Comparison of ENCODE assay signal across 8 cellular contexts in the genomic region with DNA sequence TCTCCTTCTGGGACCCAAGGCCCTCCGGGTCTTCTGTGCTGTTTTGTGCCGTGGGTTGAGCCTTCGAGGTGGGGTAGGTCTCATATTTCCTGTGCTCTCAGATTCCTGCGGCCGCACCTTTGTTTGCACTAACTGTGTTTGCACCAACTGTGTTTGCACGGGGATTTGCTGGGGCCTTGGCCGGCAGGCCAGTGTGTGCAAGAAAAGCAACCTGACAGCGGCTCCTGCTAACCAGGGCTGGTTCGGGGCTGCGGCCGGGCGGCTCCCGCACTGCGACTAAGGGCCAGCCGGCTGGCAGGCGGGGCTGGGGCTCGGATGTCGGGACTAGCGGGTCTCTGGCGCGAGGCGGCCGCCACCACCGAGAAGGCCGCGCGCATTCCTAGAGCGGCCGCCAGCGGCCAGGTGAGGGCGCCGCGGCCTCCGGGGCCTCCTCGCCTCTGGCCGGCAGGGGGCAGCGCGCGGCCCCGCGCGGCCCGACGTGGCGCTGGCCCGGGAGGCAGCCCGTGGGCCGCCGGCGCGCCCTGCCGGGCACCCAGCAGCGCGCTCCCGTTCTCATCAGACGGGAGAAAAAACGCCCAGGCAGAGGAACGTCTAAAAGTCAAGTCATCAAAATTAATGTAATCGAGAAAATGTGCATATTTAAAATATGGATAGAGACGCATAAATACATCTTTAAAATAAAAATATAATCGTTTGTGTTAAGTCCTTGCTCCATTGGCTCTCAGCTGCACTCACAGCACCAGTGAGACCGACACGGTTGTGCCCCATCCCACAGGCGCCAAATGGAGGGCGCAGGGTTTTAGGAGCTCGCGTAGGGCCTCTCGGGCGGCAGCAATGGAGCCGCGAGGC. TPM values are rescaled to one million over a fixed set of nuclear protein-coding genes. Genes with fewer than 3 reads are reported as not detected.
DNase-seq lines count a peak whose midpoint lies in the region; ATAC-seq, FAIRE-seq and TF ChIP-seq lines count a peak whose summit lies in the region.

No MANE protein-coding gene starts in this region.

- H3K79me2 ChIP-seq in endothelial cell of umbilical vein (ENCODE audit: control insufficient read depth, insufficient read depth, low read length): no peaks in the 10 kb centered on the region

- no peaks in the 10 kb centered on the region for H3K9me3 Mint-ChIP-seq in CD4-positive, alpha-beta T cell

- H3K4me3 ChIP-seq in endothelial cell of umbilical vein (replicated peaks in 1 of 3; ENCODE audit: insufficient read depth in 1 of 3, low read depth in 1 of 3, low read length in 3 of 3) (peak overlapping the region; percentile 26 to 42 (median 41)), mucosa of rectum (ENCODE audit: low read length in 2 of 2) (peak overlapping the region; percentile 64 to 71)

- peak overlapping the region; percentile 16 for H3K27ac ChIP-seq in CD4-positive, alpha-beta T cell (ENCODE audit: low read depth, low read length)
- H3K27ac ChIP-seq in endothelial cell of umbilical vein (ENCODE audit: insufficient read depth, low read depth, low read length): no peak overlapping the region
- peak overlapping the region; percentile 56 to 58 for H3K27ac ChIP-seq in mucosa of rectum (ENCODE audit: low read depth in 2 of 2, low read length in 2 of 2)

- no peaks in the 10 kb centered on the region for H3K36me3 Mint-ChIP-seq in CD4-positive, alpha-beta T cell (ENCODE audit: low read depth)

- intact Hi-C loops in CD4-positive, alpha-beta T cell (cut with DNase I, micrococcal nuclease): loop anchor here (1.0 to 10.0 kb wide), 10 partner anchors 38 to 437 kb away; a partner anchor contains a TSS
- intact Hi-C loops in endothelial cell of umbilical vein (cut with micrococcal nuclease): loop anchor here (1.0 kb wide), 6 partner anchors 38 to 439 kb away; a partner anchor contains a TSS

- peak; percentile 33 to 82 (median 68) for DNase-seq in CD4-positive, alpha-beta T cell
- DNase-seq in GM19239 (ENCODE audit: insufficient read length, low spot score) (peak; percentile 96), NCI-H526 treated with DMSO at 0.1 percent for 48 hours (lab: John Stamatoyannopoulos, UW) (peak; percentile 72), endothelial cell of umbilical vein (ENCODE audit: low read depth, low spot score) (peak; percentile 69)
- DNase-seq in activated CD8-positive, alpha-beta memory T cell treated with anti-CD3 and anti-CD28 coated beads for 48 hours (ENCODE audit: low read depth in 2 of 3, low spot score in 2 of 3): peak; percentile 33 to 62 (median 35)
- peak; percentile 47 to 48 for DNase-seq in stimulated activated CD8-positive, alpha-beta memory T cell treated with anti-CD3 and anti-CD28 coated beads, Interleukin-7, amount 100 ng/mL, for 1 hour (ENCODE audit: low read depth in 2 of 2)

- ATAC-seq in CD4-positive, alpha-beta T cell (ENCODE audit: poor library complexity): peak; percentile 92
- peak; percentile 98 for ATAC-seq in HG03432 (IDR thresholded peaks at IDR 0.05; ENCODE audit: unreplicated experiment)

- BruUV-seq in endothelial cell of umbilical vein (replicated peaks; lab: Mats Ljungman, UMichigan): no TSS peak

- H2AFZ ChIP-seq in endothelial cell of umbilical vein (ENCODE audit: low read depth, low read length): peak overlapping the region; percentile 99

- TF ChIP-seq POLR2A in endothelial cell of umbilical vein (IDR thresholded peaks at IDR 0.05; ENCODE audit: low read depth, low read length): no peak

- H3K4me1 ChIP-seq in endothelial cell of umbilical vein (ENCODE audit: control insufficient read depth, extremely low read depth, insufficient read depth, low read length) (peaks cover 10% of the 10 kb centered on the region), mucosa of rectum (ENCODE audit: control insufficient read depth in 2 of 2, insufficient read depth in 2 of 2, low read length in 2 of 2) (peaks cover 2 to 8% of the 10 kb centered on the region in 2 donors)

- no peaks in the 10 kb centered on the region for H3K9me1 ChIP-seq in endothelial cell of umbilical vein (replicated peaks; ENCODE audit: control insufficient read depth, extremely low read depth, insufficient read depth, low read length)

- POLR2A ChIA-PET in CD4-positive, alpha-beta T cell (lab: Charles Lee): interaction anchor here (0.6 to 2.7 kb wide), 10 partner anchors 38 to 296 kb away, joined by 3 to 20 read pairs (median 6); a partner anchor contains a TSS
- POLR2A ChIA-PET in endothelial cell of umbilical vein (lab: Charles Lee): no interaction called here

- peak; percentile 29 for TF ChIP-seq CTCF in CD4-positive, alpha-beta T cell (IDR thresholded peaks at IDR 0.05)
- TF ChIP-seq CTCF in endothelial cell of umbilical vein (IDR thresholded peaks at IDR 0.05; ENCODE audit: extremely low read depth in 1 of 2, insufficient read depth in 1 of 2, low read depth in 1 of 2, low read length in 2 of 2): peak; percentile 68 to 72

- no peaks in the 10 kb centered on the region for H3K4me1 Mint-ChIP-seq in CD4-positive, alpha-beta T cell (ENCODE audit: low read depth)

- H3K4me2 ChIP-seq in endothelial cell of umbilical vein (ENCODE audit: insufficient read depth, low read length): peak overlapping the region; percentile 61

- peak overlapping the region; percentile 70 for H3K4me3 Mint-ChIP-seq in CD4-positive, alpha-beta T cell

- CTCF ChIA-PET in CD4-positive, alpha-beta T cell (lab: Charles Lee): interaction anchor here (0.7 to 2.1 kb wide), 15 partner anchors 8 to 227 kb away, joined by 3 to 18 read pairs (median 3); a partner anchor contains a TSS
- CTCF ChIA-PET in endothelial cell of umbilical vein (lab: Charles Lee): interaction anchor here (0.5 to 3.0 kb wide), 11 partner anchors 15 to 1740 kb away, joined by 3 to 26 read pairs (median 3); a partner anchor contains a TSS

- H3K9ac ChIP-seq in endothelial cell of umbilical vein (replicated peaks; ENCODE audit: extremely low read depth, insufficient read depth, low read length): peak overlapping the region; percentile 40
- peak overlapping the region; percentile 41 to 68 for H3K9ac ChIP-seq in mucosa of rectum (ENCODE audit: low read depth in 1 of 2, low read length in 2 of 2)

- H3K27me3 Mint-ChIP-seq in CD4-positive, alpha-beta T cell: no peaks in the 10 kb centered on the region

- H3K36me3 ChIP-seq in endothelial cell of umbilical vein (ENCODE audit: control insufficient read depth in 2 of 2, extremely low read depth in 1 of 2, insufficient read depth in 2 of 2, low read length in 2 of 2) (no peaks in the 10 kb centered on the region), mucosa of rectum (ENCODE audit: control insufficient read depth in 2 of 2, insufficient read depth in 2 of 2, low read length in 2 of 2) (no peaks in the 10 kb centered on the region)

- H3K27ac Mint-ChIP-seq in CD4-positive, alpha-beta T cell: peak overlapping the region; percentile 68

- dilution Hi-C loops in endothelial cell of umbilical vein (cut with MboI; ENCODE audit: extremely low pct_ligation_motif_present, low sequenced_read_pairs): no loop called here

- no peaks in the 10 kb centered on the region for H3K9me3 ChIP-seq in CD4-positive, alpha-beta T cell (ENCODE audit: control insufficient read depth, low read length)
- H3K9me3 ChIP-seq in endothelial cell of umbilical vein (replicated peaks; ENCODE audit: control insufficient read depth, insufficient read depth, low read length) (no peaks in the 10 kb centered on the region), mucosa of rectum (ENCODE audit: control insufficient read depth in 2 of 2, low read length in 2 of 2) (no peaks in the 10 kb centered on the region)

- H4K20me1 ChIP-seq in endothelial cell of umbilical vein (replicated peaks; ENCODE audit: control insufficient read depth, extremely low read depth, insufficient read depth, low read length): no peaks in the 10 kb centered on the region

- FAIRE-seq in GM19239 (lab: Jason Lieb, UNC) (peak; percentile 71), endothelial cell of umbilical vein (lab: Jason Lieb, UNC) (peak; percentile 87)

- no peaks in the 10 kb centered on the region for H3K27me3 ChIP-seq in CD4-positive, alpha-beta T cell (ENCODE audit: control insufficient read depth, insufficient read depth, low read length)
- H3K27me3 ChIP-seq in endothelial cell of umbilical vein (ENCODE audit: control insufficient read depth in 2 of 2, insufficient read depth in 2 of 2, low read length in 2 of 2) (no peaks in the 10 kb centered on the region), mucosa of rectum (ENCODE audit: control insufficient read depth in 2 of 2, insufficient read depth in 2 of 2, low read length in 2 of 2) (no peaks in the 10 kb centered on the region)

TF ChIP-seq in endothelial cell of umbilical vein, 7 proteins besides CTCF, POLR2A, EP300 and RAD21:
- TF ChIP-seq MYC (IDR thresholded peaks at IDR 0.05; ENCODE audit: low read depth, low read length) (no peak), POLR2AphosphoS5 (IDR thresholded peaks at IDR 0.05; ENCODE audit: insufficient read depth, low read depth, low read length) (peak; percentile 56)

RNA-seq across cellular contexts. Expression of a gene that starts 38.6 kb away (rescaled TPM):
- total RNA-seq in CD4-positive, alpha-beta T cell: 10 to 100 TPM; 14.5 to 14.8 TPM
- 11.1 and 12.2 TPM in 2 replicates for total RNA-seq in endothelial cell of umbilical vein
- 7.4 and 8.4 TPM in 2 replicates for polyA plus RNA-seq in endothelial cell of umbilical vein
- polyA plus RNA-seq in endothelial cell of umbilical vein (2011; cell fraction: cytosol; rRNA removed): 5.0 and 5.4 TPM in 2 replicates
- 3.8 and 4.0 TPM in 2 replicates for polyA plus RNA-seq in endothelial cell of umbilical vein (2011; cell fraction: nucleus; rRNA removed)
- polyA plus RNA-seq in endothelial cell of umbilical vein (2012): 5.8 and 7.6 TPM in 2 replicates
- polyA minus RNA-seq in endothelial cell of umbilical vein: 5.2 and 5.8 TPM in 2 replicates
- 8.1 TPM for polyA minus RNA-seq in endothelial cell of umbilical vein (2011; cell fraction: cytosol; rRNA and poly(A)+ RNA removed)
- 2.5 and 3.0 TPM in 2 replicates for polyA minus RNA-seq in endothelial cell of umbilical vein (2011; cell fraction: nucleus; rRNA and poly(A)+ RNA removed)

Comparison
In these comparisons a context has a peak if more than half of its experiments do, and no peak if none do; other contexts are left out.
1. DNase-seq: peak in every context shown above with its lines; median percentile 96 in GM19239; 72 in NCI-H526 treated with DMSO at 0.1 percent for 48 hours; 69 in endothelial cell of umbilical vein; 68 in CD4-positive, alpha-beta T cell; 48 in stimulated activated CD8-positive, alpha-beta memory T cell treated with anti-CD3 and anti-CD28 coated beads, Interleukin-7, amount 100 ng/mL, for 1 hour; 35 in activated CD8-positive, alpha-beta memory T cell treated with anti-CD3 and anti-CD28 coated beads for 48 hours.